14 cellular contexts compared by ENCODE assay signal in the genomic region with DNA sequence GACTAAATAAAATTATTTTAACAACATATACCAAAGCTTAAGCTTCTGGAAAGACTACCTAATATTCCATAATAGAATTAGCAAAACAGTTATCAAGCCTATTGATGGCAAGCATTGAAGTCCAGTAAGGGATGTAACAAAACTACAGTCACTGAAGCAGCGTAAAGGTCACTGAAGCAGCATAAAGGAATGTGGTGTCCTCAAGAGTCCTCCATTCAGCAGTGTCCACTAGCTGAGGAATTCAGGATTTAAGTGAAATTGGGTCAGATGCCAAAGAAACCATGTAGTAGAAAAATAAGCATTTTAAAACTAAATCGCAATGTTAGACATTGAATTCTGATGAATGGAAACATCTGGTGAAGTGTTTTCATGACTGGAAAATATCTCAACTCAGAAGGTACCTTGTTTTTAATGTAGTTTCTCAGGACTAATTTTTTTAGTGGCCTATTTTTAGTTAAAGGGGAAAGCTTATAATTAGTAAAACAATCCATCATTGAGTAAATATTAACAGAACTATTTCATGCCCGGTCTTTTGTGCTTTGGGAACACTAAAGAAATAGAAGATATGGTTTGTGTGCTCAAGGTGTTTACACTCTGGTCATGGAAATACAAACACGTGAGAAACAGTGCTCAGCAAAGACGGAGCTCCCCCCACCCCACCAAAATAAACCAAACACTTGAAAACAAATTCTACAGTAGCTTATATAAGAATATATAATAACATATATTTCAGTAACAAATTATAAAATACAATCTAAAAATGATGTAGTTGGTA.
DNase-seq lines count a peak whose midpoint lies in the region; ATAC-seq and TF ChIP-seq lines count a peak whose summit lies in the region.
"Had no signal": no experiment of that assay in that cellular context is flagged by ENCODE, and none has a peak within 500 bp of the region (broad histone marks: within the 10 kb centered on the region; RNA-seq: fewer than 3 reads in every experiment).

No MANE protein-coding gene starts in this region.

- H3K9me3 ChIP-seq in body of pancreas (no peaks in the 10 kb centered on the region), left lung (no peaks in the 10 kb centered on the region), aorta (ENCODE audit: control insufficient read depth, low read length) (no peaks in the 10 kb centered on the region)
- H3K9me3 ChIP-seq in CD8-positive, alpha-beta T cell (ENCODE audit: low read length) = no peaks in the 10 kb centered on the region
- H3K9me3 ChIP-seq: sigmoid colon, tibial nerve had no signal

- DNase-seq in body of pancreas (peak; percentile 29 to 69 (median 42)), left lung (no peak), immature natural killer cell (no peak), aorta (no peak)
- DNase-seq in activated CD4-positive, alpha-beta T cell treated with anti-CD3 and anti-CD28 coated beads, Interleukin-2, amount 50 U/mL, for 48 hours = no peak
- no peak for DNase-seq in CD8-positive, alpha-beta T cell
- DNase-seq: ACHN, amniotic stem cell, NCI-H510A, sigmoid colon had no signal

- ATAC-seq in body of pancreas (peak; percentile 76), left lung (peak; percentile 63), aorta (ENCODE audit: low FRiP score) (no peak)
- ATAC-seq in CD8-positive, alpha-beta T cell = no peak
- ATAC-seq: Right ventricle myocardium inferior had no signal

- CTCF ChIA-PET in CD8-positive, alpha-beta T cell (lab: Charles Lee) = no interaction called here

- no peaks in the 10 kb centered on the region for H3K27me3 Mint-ChIP-seq in IgD-negative memory B cell
- no peaks in the 10 kb centered on the region for H3K27me3 Mint-ChIP-seq in CD8-positive, alpha-beta T cell (ENCODE audit: low read depth)
- H3K27me3 Mint-ChIP-seq in immature natural killer cell (ENCODE audit: low read depth in 3 of 3) = peaks cover 0 to 2% (median 0%) of the 10 kb centered on the region in 3 donors

- H3K27ac ChIP-seq in 22Rv1 = peak overlapping the region; percentile 78
- H3K27ac ChIP-seq in body of pancreas = peak overlapping the region; percentile 68 to 90 (median 80)
- H3K27ac ChIP-seq in left lung = no peak overlapping the region
- H3K27ac ChIP-seq in CD8-positive, alpha-beta T cell (ENCODE audit: low read depth, low read length) = no peak overlapping the region
- no peak overlapping the region for H3K27ac ChIP-seq in aorta (ENCODE audit: low read depth in 1 of 2, low read length in 2 of 2)
- H3K27ac ChIP-seq: sigmoid colon, tibial nerve had no signal

- H3K36me3 Mint-ChIP-seq in IgD-negative memory B cell = peaks cover 14% of the 10 kb centered on the region
- H3K36me3 Mint-ChIP-seq in CD8-positive, alpha-beta T cell = no peaks in the 10 kb centered on the region
- no peaks in the 10 kb centered on the region for H3K36me3 Mint-ChIP-seq in immature natural killer cell

- H3K4me3 Mint-ChIP-seq in IgD-negative memory B cell = peak overlapping the region in 1 of 4 donors; percentile 19
- no peak overlapping the region for H3K4me3 Mint-ChIP-seq in CD8-positive, alpha-beta T cell
- H3K4me3 Mint-ChIP-seq in immature natural killer cell = no peak overlapping the region

- POLR2A ChIA-PET in CD8-positive, alpha-beta T cell (lab: Charles Lee) = no interaction called here

- H3K4me1 ChIP-seq in body of pancreas = peaks cover 88% of the 10 kb centered on the region
- H3K4me1 ChIP-seq in left lung = no peaks in the 10 kb centered on the region
- no peaks in the 10 kb centered on the region for H3K4me1 ChIP-seq in CD8-positive, alpha-beta T cell (ENCODE audit: insufficient read depth, low read length)
- no peaks in the 10 kb centered on the region for H3K4me1 ChIP-seq in aorta (ENCODE audit: control insufficient read depth in 1 of 2, insufficient read depth in 2 of 2, low read length in 2 of 2)

- intact Hi-C loops in body of pancreas (cut with DNase I) (no loop called here), left lung (cut with DNase I) (no loop called here), aorta (cut with DNase I) (loop anchor here in 1 of 2 donors (10.0 kb wide), 1 partner anchor 317 kb away; no protein-coding TSS in a partner anchor)
- intact Hi-C loops in CD8-positive, alpha-beta T cell (cut with DNase I, micrococcal nuclease) = no loop called here

- H3K36me3 ChIP-seq in body of pancreas (replicated peaks in 1 of 2; ENCODE audit: insufficient read depth in 1 of 2, low read depth in 2 of 2) = no peaks in the 10 kb centered on the region
- no peaks in the 10 kb centered on the region for H3K36me3 ChIP-seq in left lung
- H3K36me3 ChIP-seq in CD8-positive, alpha-beta T cell (ENCODE audit: insufficient read depth, low read length) = no peaks in the 10 kb centered on the region
- no peaks in the 10 kb centered on the region for H3K36me3 ChIP-seq in aorta (ENCODE audit: control insufficient read depth in 1 of 2, insufficient read depth in 2 of 2, low read length in 1 of 2)
- H3K36me3 ChIP-seq: sigmoid colon, tibial nerve had no signal

- TF ChIP-seq CTCF in 22Rv1 (IDR thresholded peaks at IDR 0.05) = no peak
- TF ChIP-seq CTCF in body of pancreas (IDR thresholded peaks at IDR 0.05) = no peak
- no peak for TF ChIP-seq CTCF in left lung (IDR thresholded peaks at IDR 0.05)
- TF ChIP-seq CTCF in CD8-positive, alpha-beta T cell (IDR thresholded peaks at IDR 0.05) = no peak

- no peak for TF ChIP-seq POLR2A in body of pancreas (IDR thresholded peaks at IDR 0.05)

- H3K27ac Mint-ChIP-seq in IgD-negative memory B cell (peak overlapping the region in 2 of 3 donors; percentile 26 to 64), immature natural killer cell (no peak overlapping the region)
- no peak overlapping the region for H3K27ac Mint-ChIP-seq in CD8-positive, alpha-beta T cell

- H3K27me3 ChIP-seq in body of pancreas (no peaks in the 10 kb centered on the region), left lung (no peaks in the 10 kb centered on the region), aorta (ENCODE audit: control insufficient read depth in 1 of 2, insufficient read depth in 2 of 2, low read length in 1 of 2) (no peaks in the 10 kb centered on the region)
- H3K27me3 ChIP-seq in CD8-positive, alpha-beta T cell (ENCODE audit: insufficient read depth, low read length) = no peaks in the 10 kb centered on the region
- H3K27me3 ChIP-seq: sigmoid colon, tibial nerve had no signal

- no peak overlapping the region for H3K4me3 ChIP-seq in body of pancreas
- H3K4me3 ChIP-seq in left lung = no peak overlapping the region
- no peak overlapping the region for H3K4me3 ChIP-seq in CD8-positive, alpha-beta T cell (ENCODE audit: low read depth, low read length)
- H3K4me3 ChIP-seq in aorta (ENCODE audit: low read length in 2 of 2) = no peak overlapping the region
- H3K4me3 ChIP-seq: sigmoid colon, tibial nerve had no signal

- 11 to 12% methylated on average over 5 of the region's 5 CpGs for WGBS in body of pancreas, 2 donors
- WGBS in aorta, 2 donors = 32 to 45% methylated on average over 5 of the region's 5 CpGs

- H3K9me3 Mint-ChIP-seq in IgD-negative memory B cell (no peaks in the 10 kb centered on the region), immature natural killer cell (peaks cover 0 to 3% (median under 1%) of the 10 kb centered on the region in 6 donors)
- H3K9me3 Mint-ChIP-seq in CD8-positive, alpha-beta T cell = no peaks in the 10 kb centered on the region

- H3K4me1 Mint-ChIP-seq in IgD-negative memory B cell = peaks cover 60 to 78% (median 70%) of the 10 kb centered on the region in 3 donors
- H3K4me1 Mint-ChIP-seq in CD8-positive, alpha-beta T cell (ENCODE audit: low read depth) = no peaks in the 10 kb centered on the region
- no peaks in the 10 kb centered on the region for H3K4me1 Mint-ChIP-seq in immature natural killer cell

Comparison
In these comparisons a context has a peak if more than half of its experiments do, and no peak if none do; other contexts are left out.
1. H3K27ac ChIP-seq: peak in 22Rv1 (single experiment) and body of pancreas (4 of 4); none in left lung (0 of 2), CD8-positive, alpha-beta T cell (single experiment) and aorta (0 of 2).
2. H3K27ac Mint-ChIP-seq: peak in IgD-negative memory B cell (2 of 3); none in CD8-positive, alpha-beta T cell (single experiment) and immature natural killer cell (0 of 6).
3. ATAC-seq: peak in body of pancreas (single experiment) and left lung (single experiment); none in CD8-positive, alpha-beta T cell (single experiment) and aorta (single experiment).
4. DNase-seq: peak in body of pancreas (4 of 4); none in left lung (0 of 2), activated CD4-positive, alpha-beta T cell treated with anti-CD3 and anti-CD28 coated beads, Interleukin-2, amount 50 U/mL, for 48 hours (0 of 2), CD8-positive, alpha-beta T cell (0 of 7), immature natural killer cell (0 of 3) and aorta (0 of 2).